Comparison of ENCODE assay signal across 1 cellular context in genomic region chr14:76219873-76220272, GRCh38.
A peak's percentile ranks its signal among the peaks of the same experiment; 100 is the strongest.
TF ChIP-seq lines count a peak whose summit lies in the region.

No MANE protein-coding gene starts in this region.

TF ChIP-seq in K562, 482 proteins besides CTCF, POLR2A, EP300 and RAD21 (continued from another document):
- no peak for TF ChIP-seq CHD7 (IDR thresholded peaks at IDR 0.05; ENCODE audit: low read depth, low read length)
- no peak for TF ChIP-seq ID3 (CRISPR knock-in tag; IDR thresholded peaks at IDR 0.05)
- peak; percentile 62; the same call in 1 of the 2 replicates for TF ChIP-seq ID3 (tag; IDR thresholded peaks at IDR 0.05)
- peak; percentile 56; the same call in 1 of the 2 replicates for TF ChIP-seq MEF2D (tag; conservative IDR thresholded peaks at IDR 0.05; ENCODE audit: low read depth)
- no peak for TF ChIP-seq NR4A1 (CRISPR knock-in tag; IDR thresholded peaks at IDR 0.05)
- TF ChIP-seq NR4A1 (tag; IDR thresholded peaks at IDR 0.05), result peak; percentile 77
- peak; percentile 59; the same call in 1 of the 2 replicates for TF ChIP-seq ZNF311 (CRISPR knock-in tag; IDR thresholded peaks at IDR 0.05)
- TF ChIP-seq HMG20A (CRISPR knock-in tag; conservative IDR thresholded peaks at IDR 0.05), result no peak
- no peak for TF ChIP-seq NR2C1 (IDR thresholded peaks at IDR 0.05)
- TF ChIP-seq NR2C1 (tag; IDR thresholded peaks at IDR 0.05), result peak; percentile 56
- 0 out of 2 replicates have a peak, but pooled peaks have one; percentile 30 for TF ChIP-seq SMAD4 (CRISPR knock-in tag; conservative IDR thresholded peaks at IDR 0.05)
- TF ChIP-seq TEAD1 (CRISPR knock-in tag; IDR thresholded peaks at IDR 0.05), result peak in 1 of 2 experiments; percentile 26; a peak in 1 of 4 replicates
- TF ChIP-seq DDX20 (tag; IDR thresholded peaks at IDR 0.05; ENCODE audit: low read depth), result peak; percentile 58; the same call in 1 of the 2 replicates
- no peak for TF ChIP-seq PURB (CRISPR knock-in tag; IDR thresholded peaks at IDR 0.05; ENCODE audit: low read depth)
- no peak for TF ChIP-seq ZBTB5 (IDR thresholded peaks at IDR 0.05)
- peak; percentile 25; the same call in 1 of the 2 replicates for TF ChIP-seq DMBX1 (CRISPR knock-in tag; IDR thresholded peaks at IDR 0.05; ENCODE audit: borderline replicate concordance)
- 0 out of 2 replicates have a peak, but pooled peaks have one; percentile 63 for TF ChIP-seq CREB3 (tag; conservative IDR thresholded peaks at IDR 0.05; ENCODE audit: low read depth)
